Comparison of ENCODE assay signal across 18 cellular contexts in genomic region chr19:51356159-51356801, GRCh38. TPM values are rescaled to one million over a fixed set of nuclear protein-coding genes. Genes with fewer than 3 reads are reported as not detected.
DNase-seq lines count a peak whose midpoint lies in the region; ATAC-seq and TF ChIP-seq lines count a peak whose summit lies in the region.
"Had no signal": no experiment of that assay in that cellular context is flagged by ENCODE, and none has a peak within 500 bp of the region (broad histone marks: within the 10 kb centered on the region; RNA-seq: fewer than 3 reads in every experiment).

No MANE protein-coding gene starts in this region.

- no peak overlapping the region for H3K18ac ChIP-seq in neuronal stem cell (ENCODE audit: low read length)

- no peak overlapping the region for H4K8ac ChIP-seq in neuronal stem cell (ENCODE audit: low read depth, low read length)

- peak overlapping the region; percentile 30 for H3K27ac Mint-ChIP-seq in activated CD8-positive, alpha-beta T cell treated with anti-CD3 and anti-CD28 coated beads, Interleukin-2, amount 10 ng/mL, durations not matched to agents 7 days and 5 days
- no peak overlapping the region for H3K27ac Mint-ChIP-seq in activated CD8-positive, alpha-beta T cell treated with anti-CD3 and anti-CD28 coated beads for 36 hours
- no peak overlapping the region for H3K27ac Mint-ChIP-seq in endodermal cell

- no peak overlapping the region for H3K27ac ChIP-seq in endodermal cell (ENCODE audit: low read depth, low read length)
- no peak overlapping the region for H3K27ac ChIP-seq in neuronal stem cell (replicated peaks; ENCODE audit: low read length)
- H3K27ac ChIP-seq: BLaER1 treated with 17β-estradiol and CSF1 and Interleukin-3, amounts not matched to agents 10 nM and 100 nM; PC-9 had no signal

- H3K4me3 Mint-ChIP-seq in activated CD8-positive, alpha-beta T cell treated with anti-CD3 and anti-CD28 coated beads, Interleukin-2, amount 10 ng/mL, durations not matched to agents 7 days and 5 days: no peak overlapping the region
- no peak overlapping the region for H3K4me3 Mint-ChIP-seq in activated CD8-positive, alpha-beta T cell treated with anti-CD3 and anti-CD28 coated beads for 36 hours
- no peak overlapping the region for H3K4me3 Mint-ChIP-seq in endodermal cell

- no peaks in the 10 kb centered on the region for H3K9me3 ChIP-seq in endodermal cell (ENCODE audit: control insufficient read depth, low read length)
- no peaks in the 10 kb centered on the region for H3K9me3 ChIP-seq in neuronal stem cell (replicated peaks in 1 of 2; ENCODE audit: control insufficient read depth in 2 of 2, insufficient read depth in 1 of 2, low read depth in 1 of 2, low read length in 2 of 2)
- H3K9me3 ChIP-seq: BLaER1 treated with 17β-estradiol and CSF1 and Interleukin-3, amounts not matched to agents 10 nM and 100 nM; HAP-1 had no signal

- no peak overlapping the region for H2BK12ac ChIP-seq in neuronal stem cell (ENCODE audit: low read length)

- no peak overlapping the region for H3K23ac ChIP-seq in neuronal stem cell (ENCODE audit: low read depth, low read length, poor library complexity)

- H4K91ac ChIP-seq in neuronal stem cell (ENCODE audit: low read depth, low read length, poor library complexity): no peak overlapping the region

- peak overlapping the region; percentile 16 for H2AK5ac ChIP-seq in neuronal stem cell (ENCODE audit: low read depth, low read length)

- H2BK120ac ChIP-seq in neuronal stem cell (ENCODE audit: low read depth, low read length): no peak overlapping the region

- no peak overlapping the region for H3K4me3 ChIP-seq in endodermal cell (ENCODE audit: low read length)
- no peak overlapping the region for H3K4me3 ChIP-seq in neuronal stem cell (ENCODE audit: low read length in 2 of 2)
- H3K4me3 ChIP-seq: BLaER1 treated with 17β-estradiol and CSF1 and Interleukin-3, amounts not matched to agents 10 nM and 100 nM; HAP-1; PC-9 had no signal

- no peak overlapping the region for H3K9ac ChIP-seq in endodermal cell (ENCODE audit: extremely low read depth, low read length, poor library complexity, severe bottlenecking)
- no peak overlapping the region for H3K9ac ChIP-seq in neuronal stem cell (ENCODE audit: low read depth, low read length, poor library complexity)
- H3K9ac ChIP-seq: BLaER1 treated with 17β-estradiol and CSF1 and Interleukin-3, amounts not matched to agents 10 nM and 100 nM had no signal

- no peak overlapping the region for H2BK5ac ChIP-seq in neuronal stem cell (ENCODE audit: low read length)

- H2AFZ ChIP-seq in neuronal stem cell (ENCODE audit: low read length): no peak overlapping the region
- H2AFZ ChIP-seq: PC-9 had no signal

- H3K4me1 Mint-ChIP-seq in activated CD8-positive, alpha-beta T cell treated with anti-CD3 and anti-CD28 coated beads, Interleukin-2, amount 10 ng/mL, durations not matched to agents 7 days and 5 days (ENCODE audit: low read depth): peaks cover 41% of the 10 kb centered on the region
- H3K4me1 Mint-ChIP-seq in activated CD8-positive, alpha-beta T cell treated with anti-CD3 and anti-CD28 coated beads for 36 hours (ENCODE audit: low read depth): peaks cover 27% of the 10 kb centered on the region
- peaks cover 20% of the 10 kb centered on the region for H3K4me1 Mint-ChIP-seq in endodermal cell

- H3K27me3 Mint-ChIP-seq in activated CD8-positive, alpha-beta T cell treated with anti-CD3 and anti-CD28 coated beads, Interleukin-2, amount 10 ng/mL, durations not matched to agents 7 days and 5 days (ENCODE audit: low read depth): no peaks in the 10 kb centered on the region
- no peaks in the 10 kb centered on the region for H3K27me3 Mint-ChIP-seq in activated CD8-positive, alpha-beta T cell treated with anti-CD3 and anti-CD28 coated beads for 36 hours
- no peaks in the 10 kb centered on the region for H3K27me3 Mint-ChIP-seq in endodermal cell (ENCODE audit: insufficient read depth)

- H2BK15ac ChIP-seq in neuronal stem cell (ENCODE audit: low read length): no peak overlapping the region

- POLR2A ChIA-PET in activated CD8-positive, alpha-beta T cell treated with anti-CD3 and anti-CD28 coated beads, Interleukin-2, amount 10 ng/mL, durations not matched to agents 7 days and 5 days (lab: Charles Lee): interaction anchor here (0.9 to 1.7 kb wide), 3 partner anchors 9 to 1271 kb away, joined by 3 to 4 read pairs (median 3); partner anchors contain the start of gene NKG7
- POLR2A ChIA-PET in activated CD8-positive, alpha-beta T cell treated with anti-CD3 and anti-CD28 coated beads for 36 hours (lab: Charles Lee): no interaction called here

- no peak overlapping the region for H3K4ac ChIP-seq in neuronal stem cell (ENCODE audit: low read length)

- H3K79me1 ChIP-seq in neuronal stem cell (ENCODE audit: low read depth, low read length): no peaks in the 10 kb centered on the region

- CTCF ChIA-PET in activated CD8-positive, alpha-beta T cell treated with anti-CD3 and anti-CD28 coated beads, Interleukin-2, amount 10 ng/mL, durations not matched to agents 7 days and 5 days (lab: Charles Lee): interaction anchor here (0.6 to 1.2 kb wide), 3 partner anchors 38 to 51 kb away, joined by 3 read pairs; no protein-coding TSS in a partner anchor
- CTCF ChIA-PET in activated CD8-positive, alpha-beta T cell treated with anti-CD3 and anti-CD28 coated beads for 36 hours (lab: Charles Lee): interaction anchor here (0.7 to 1.7 kb wide), 4 partner anchors 15 to 158 kb away, joined by 3 read pairs; no protein-coding TSS in a partner anchor

- no peaks in the 10 kb centered on the region for H3K27me3 ChIP-seq in endodermal cell (ENCODE audit: control insufficient read depth, insufficient read depth, low read length, poor library complexity, severe bottlenecking)
- no peaks in the 10 kb centered on the region for H3K27me3 ChIP-seq in neuronal stem cell (ENCODE audit: control insufficient read depth in 3 of 3, insufficient read depth in 3 of 3, low read depth in 1 of 3, low read length in 3 of 3)
- H3K27me3 ChIP-seq: BLaER1 treated with 17β-estradiol and CSF1 and Interleukin-3, amounts not matched to agents 10 nM and 100 nM had no signal

- H3K4me2 ChIP-seq in neuronal stem cell (ENCODE audit: insufficient read depth, low read length, poor library complexity, severe bottlenecking): no peak overlapping the region
- H3K4me2 ChIP-seq: BLaER1 treated with 17β-estradiol and CSF1 and Interleukin-3, amounts not matched to agents 10 nM and 100 nM; PC-9 had no signal

- no peak for DNase-seq in activated CD8-positive, alpha-beta T cell treated with anti-CD3 and anti-CD28 coated beads, Interleukin-2, amount 10 ng/mL, durations not matched to agents 7 days and 5 days
- no peak for DNase-seq in activated CD8-positive, alpha-beta T cell treated with anti-CD3 and anti-CD28 coated beads for 36 hours
- DNase-seq in endodermal cell (peak; percentile 27), neuronal stem cell (ENCODE audit: low spot score) (no peak), putamen (ENCODE audit: low spot score) (no peak), NOMO-1 (lab: John Stamatoyannopoulos, UW; ENCODE audit: unreplicated experiment in 2 of 2) (no peak)
- DNase-seq: DND-41, IMR-90, Kasumi-1, MM.1S, NCI-H1092 treated with DMSO at 0.1 percent for 48 hours, NCI-H2081 treated with DMSO at 0.1 percent for 48 hours, NCI-H510A, NCI-H774, PC-9 had no signal

- intact Hi-C loops in activated CD8-positive, alpha-beta T cell treated with anti-CD3 and anti-CD28 coated beads for 36 hours (cut with micrococcal nuclease): no loop called here

- H3K4me1 ChIP-seq in endodermal cell (ENCODE audit: control insufficient read depth, insufficient read depth, low read length) (peaks cover 5% of the 10 kb centered on the region), neuronal stem cell (ENCODE audit: control insufficient read depth in 2 of 2, insufficient read depth in 1 of 2, low read depth in 1 of 2, low read length in 2 of 2) (peaks cover 9% of the 10 kb centered on the region in 2 donors)

- 93 to 98% methylated on average over 6 to 10 of the region's 10 CpGs for WGBS in endodermal cell (ENCODE audit: insufficient coverage in 1 of 2, insufficient read length in 1 of 2), 2 experiments
- WGBS in neuronal stem cell (ENCODE audit: extremely low coverage in 2 of 2, insufficient read length in 2 of 2, insufficient replicate concordance in 1 of 2), 2 donors: no CpG with 5 or more reads among the region's 10 CpGs

- no peak overlapping the region for H3K14ac ChIP-seq in neuronal stem cell (ENCODE audit: low read length)

- H3K9me3 Mint-ChIP-seq in activated CD8-positive, alpha-beta T cell treated with anti-CD3 and anti-CD28 coated beads, Interleukin-2, amount 10 ng/mL, durations not matched to agents 7 days and 5 days (ENCODE audit: insufficient read depth): no peaks in the 10 kb centered on the region
- H3K9me3 Mint-ChIP-seq in activated CD8-positive, alpha-beta T cell treated with anti-CD3 and anti-CD28 coated beads for 36 hours: no peaks in the 10 kb centered on the region
- no peaks in the 10 kb centered on the region for H3K9me3 Mint-ChIP-seq in endodermal cell

- H3K36me3 Mint-ChIP-seq in activated CD8-positive, alpha-beta T cell treated with anti-CD3 and anti-CD28 coated beads, Interleukin-2, amount 10 ng/mL, durations not matched to agents 7 days and 5 days (ENCODE audit: low read depth): peaks cover 31% of the 10 kb centered on the region
- H3K36me3 Mint-ChIP-seq in activated CD8-positive, alpha-beta T cell treated with anti-CD3 and anti-CD28 coated beads for 36 hours (ENCODE audit: low read depth): peaks cover 42% of the 10 kb centered on the region
- H3K36me3 Mint-ChIP-seq in endodermal cell (ENCODE audit: low read depth): peaks cover 15% of the 10 kb centered on the region

- no peak for TF ChIP-seq CTCF in activated CD8-positive, alpha-beta T cell treated with anti-CD3 and anti-CD28 coated beads for 36 hours (IDR thresholded peaks at IDR 0.05)
- no peak for TF ChIP-seq CTCF in endodermal cell (conservative IDR thresholded peaks at IDR 0.05)

- ATAC-seq in activated CD8-positive, alpha-beta T cell treated with anti-CD3 and anti-CD28 coated beads, Interleukin-2, amount 10 ng/mL, durations not matched to agents 7 days and 5 days: no peak
- no peak for ATAC-seq in activated CD8-positive, alpha-beta T cell treated with anti-CD3 and anti-CD28 coated beads for 36 hours

- peaks cover 3% of the 10 kb centered on the region for H3K36me3 ChIP-seq in endodermal cell (ENCODE audit: control insufficient read depth, insufficient read depth, low read length)
- H3K36me3 ChIP-seq in neuronal stem cell (replicated peaks in 1 of 2; ENCODE audit: control insufficient read depth in 2 of 2, insufficient read depth in 2 of 2, low read length in 2 of 2): no peaks in the 10 kb centered on the region

RNA-seq across cellular contexts. Expression of gene ETFB, which starts 9.9 kb away (rescaled TPM):
- 100 to 1,000 TPM; 137 to 141 TPM for total RNA-seq in activated CD8-positive, alpha-beta T cell treated with anti-CD3 and anti-CD28 coated beads, Interleukin-2, amount 10 ng/mL, durations not matched to agents 7 days and 5 days
- 100 to 1,000 TPM; 151 to 162 TPM for total RNA-seq in activated CD8-positive, alpha-beta T cell treated with anti-CD3 and anti-CD28 coated beads for 36 hours
- 10 to 100 TPM; 54.3 to 77.3 TPM for total RNA-seq in endodermal cell
- polyA plus RNA-seq in endodermal cell (2013, experiment 1 of 2): 65.3 TPM
- polyA plus RNA-seq in endodermal cell (2013, experiment 2 of 2): 60.7 TPM
- 32.3 TPM for polyA plus RNA-seq in neuronal stem cell (2013, experiment 1 of 2)
- 30.3 TPM for polyA plus RNA-seq in neuronal stem cell (2013, experiment 2 of 2)

RNA-seq across cellular contexts. Expression of gene CLDND2, which starts 12.5 kb away (rescaled TPM):
- total RNA-seq in activated CD8-positive, alpha-beta T cell treated with anti-CD3 and anti-CD28 coated beads, Interleukin-2, amount 10 ng/mL, durations not matched to agents 7 days and 5 days: 1 to 10 TPM; 8.5 to 10.0 TPM
- 1 to 10 TPM; 5.0 to 5.4 TPM for total RNA-seq in activated CD8-positive, alpha-beta T cell treated with anti-CD3 and anti-CD28 coated beads for 36 hours
- 1 to 10 TPM; 1.3 to 2.5 TPM for total RNA-seq in endodermal cell
- 3.7 TPM for polyA plus RNA-seq in endodermal cell (2013, experiment 1 of 2)
- 2.4 TPM for polyA plus RNA-seq in endodermal cell (2013, experiment 2 of 2)
- polyA plus RNA-seq in neuronal stem cell (2013, experiment 1 of 2): 13.8 TPM
- polyA plus RNA-seq in neuronal stem cell (2013, experiment 2 of 2): 12.7 TPM
- total RNA-seq: IMR-90 had no signal
- polyA plus RNA-seq: IMR-90 had no signal

RNA-seq across cellular contexts. Expression of gene VSIG10L, which starts 14.3 kb away (rescaled TPM):
- 1 to 10 TPM; 1.8 to 2.0 TPM for total RNA-seq in activated CD8-positive, alpha-beta T cell treated with anti-CD3 and anti-CD28 coated beads, Interleukin-2, amount 10 ng/mL, durations not matched to agents 7 days and 5 days
- total RNA-seq in activated CD8-positive, alpha-beta T cell treated with anti-CD3 and anti-CD28 coated beads for 36 hours: 1 to 10 TPM; 3.6 to 3.7 TPM
- total RNA-seq in endodermal cell: 10 to 100 TPM in 1 of 2 donors, 1 to 10 TPM in 1; 6.4 to 11.5 TPM
- polyA plus RNA-seq in endodermal cell (2013, experiment 1 of 2): 7.5 TPM
- 7.0 TPM for polyA plus RNA-seq in endodermal cell (2013, experiment 2 of 2)
- polyA plus RNA-seq in neuronal stem cell (2013, experiment 1 of 2): 4.6 TPM
- 4.3 TPM for polyA plus RNA-seq in neuronal stem cell (2013, experiment 2 of 2)

RNA-seq across cellular contexts. Expression of gene NKG7, which starts 16.2 kb away (rescaled TPM):
- total RNA-seq in activated CD8-positive, alpha-beta T cell treated with anti-CD3 and anti-CD28 coated beads, Interleukin-2, amount 10 ng/mL, durations not matched to agents 7 days and 5 days: 100 to 1,000 TPM; 401 to 410 TPM
- total RNA-seq in activated CD8-positive, alpha-beta T cell treated with anti-CD3 and anti-CD28 coated beads for 36 hours: 100 to 1,000 TPM; 258 to 283 TPM
- total RNA-seq in endodermal cell: not detected
- not detected for polyA plus RNA-seq in endodermal cell (2013, experiment 1 of 2)
- polyA plus RNA-seq in endodermal cell (2013, experiment 2 of 2): not detected
- polyA plus RNA-seq in neuronal stem cell (2013, experiment 1 of 2): not detected
- polyA plus RNA-seq in neuronal stem cell (2013, experiment 2 of 2): not detected
- total RNA-seq: HT-29, IMR-90, PC-9 had no signal
- polyA plus RNA-seq: IMR-90 had no signal

RNA-seq across cellular contexts. Expression of gene LIM2, which starts 31.5 kb away (rescaled TPM):
- not detected for total RNA-seq in activated CD8-positive, alpha-beta T cell treated with anti-CD3 and anti-CD28 coated beads, Interleukin-2, amount 10 ng/mL, durations not matched to agents 7 days and 5 days
- total RNA-seq in activated CD8-positive, alpha-beta T cell treated with anti-CD3 and anti-CD28 coated beads for 36 hours: 1 to 10 TPM; 1.4 to 2.6 TPM
- not detected for total RNA-seq in endodermal cell
- polyA plus RNA-seq in endodermal cell (2013, experiment 1 of 2): not detected
- not detected for polyA plus RNA-seq in endodermal cell (2013, experiment 2 of 2)
- 2.7 TPM for polyA plus RNA-seq in neuronal stem cell (2013, experiment 1 of 2)
- polyA plus RNA-seq in neuronal stem cell (2013, experiment 2 of 2): 3.4 TPM
- total RNA-seq: HT-29, IMR-90, PC-9 had no signal
- polyA plus RNA-seq: IMR-90 had no signal
